8 cellular contexts compared by ENCODE assay signal in genomic region chr19:35748106-35749020, GRCh38. TPM values are rescaled to one million over a fixed set of nuclear protein-coding genes. Genes with fewer than 3 reads are reported as not detected.
A peak's percentile ranks its signal among the peaks of the same experiment; 100 is the strongest.
DNase-seq lines count a peak whose midpoint lies in the region; ATAC-seq and TF ChIP-seq lines count a peak whose summit lies in the region.

Gene LIN37 (plus strand): TSS chr19:35748576. CDS start chr19:35748725, 149 bp downstream.

- WGBS in esophagus, 2 donors = 1% methylated on average over 45 of the region's 45 CpGs

- H3K36me3 ChIP-seq in esophagus (ENCODE audit: control insufficient read depth in 2 of 2, insufficient read depth in 2 of 2, low read length in 1 of 2) (peaks cover 3 to 16% of the 10 kb centered on the region in 2 donors), mucosa of stomach (ENCODE audit: control insufficient read depth, insufficient read depth, low read length) (peaks cover 9% of the 10 kb centered on the region)

- H3K4me1 ChIP-seq in esophagus (ENCODE audit: control insufficient read depth in 2 of 2, insufficient read depth in 2 of 2, low read length in 1 of 2) (peaks cover 3 to 4% of the 10 kb centered on the region in 2 donors), mucosa of stomach (ENCODE audit: control insufficient read depth, insufficient read depth, low read length) (peaks cover 31% of the 10 kb centered on the region)

- H3K9ac ChIP-seq in mucosa of stomach (ENCODE audit: low read length) = peak within 1 kb of the TSS; percentile 93

- peaks cover 2% of the 10 kb centered on the region for H3K36me3 Mint-ChIP-seq in activated T-cell treated with anti-CD3 and anti-CD28 coated beads, Interleukin-2, amount 50 U/mL, for 4 hours (ENCODE audit: insufficient read depth)

- H3K27me3 ChIP-seq in esophagus (ENCODE audit: control insufficient read depth in 1 of 2, insufficient read depth in 2 of 2, low read length in 2 of 2) = no peaks in the 10 kb centered on the region
- H3K27me3 ChIP-seq in mucosa of stomach (ENCODE audit: control insufficient read depth, insufficient read depth, low read length) = no peaks in the 10 kb centered on the region

- H3K9me3 Mint-ChIP-seq in activated T-cell treated with anti-CD3 and anti-CD28 coated beads, Interleukin-2, amount 50 U/mL, for 4 hours = no peaks in the 10 kb centered on the region

- no peaks in the 10 kb centered on the region for H3K27me3 Mint-ChIP-seq in activated T-cell treated with anti-CD3 and anti-CD28 coated beads, Interleukin-2, amount 50 U/mL, for 4 hours (ENCODE audit: low read depth)

- H3K27ac ChIP-seq in esophagus (ENCODE audit: low read depth in 2 of 2, low read length in 1 of 2) = peak within 1 kb of the TSS; percentile 66 to 81

- peak; percentile 53 for ATAC-seq in GM21717 (IDR thresholded peaks at IDR 0.05; ENCODE audit: unreplicated experiment)
- ATAC-seq in activated T-cell treated with anti-CD3 and anti-CD28 coated beads, Interleukin-2, amount 50 U/mL, for 4 hours = peak; percentile 77 to 79

- H3K4me1 Mint-ChIP-seq in activated T-cell treated with anti-CD3 and anti-CD28 coated beads, Interleukin-2, amount 50 U/mL, for 4 hours (ENCODE audit: low read depth) = peaks cover 44% of the 10 kb centered on the region

- DNase-seq in DMS153 treated with DMSO at 0.1 percent for 48 hours (lab: John Stamatoyannopoulos, UW; ENCODE audit: unreplicated experiment) (peak; percentile 89), KBM-7 (peak; percentile 99)
- DNase-seq in activated T-cell treated with anti-CD3 and anti-CD28 coated beads, Interleukin-2, amount 50 U/mL, for 4 hours = peak; percentile 96
- DNase-seq in stimulated activated CD8-positive, alpha-beta memory T cell treated with anti-CD3 and anti-CD28 coated beads, Interleukin-7, amount 100 ng/mL, for 1 hour (ENCODE audit: low read depth in 2 of 2) = peak; percentile 94 to 96

- H3K9me3 ChIP-seq in esophagus (ENCODE audit: control insufficient read depth in 2 of 2, insufficient read depth in 1 of 2, low read depth in 1 of 2, low read length in 1 of 2) (no peaks in the 10 kb centered on the region), mucosa of stomach (ENCODE audit: control insufficient read depth, low read length) (no peaks in the 10 kb centered on the region)

- H3K4me3 ChIP-seq in esophagus (ENCODE audit: low read depth in 1 of 2, low read length in 2 of 2) = peak within 1 kb of the TSS; percentile 65 to 78
- peak within 1 kb of the TSS; percentile 100 for H3K4me3 ChIP-seq in mucosa of stomach (ENCODE audit: low read length)

- H3K4me3 Mint-ChIP-seq in activated T-cell treated with anti-CD3 and anti-CD28 coated beads, Interleukin-2, amount 50 U/mL, for 4 hours = peak within 1 kb of the TSS; percentile 98

- in situ Hi-C loops in KBM-7 (cut with MboI; ENCODE audit: low pct_unique_long_range_greater_than_20kb, low sequenced_read_pairs) = no loop called here

TF ChIP-seq in PFSK-1, 5 proteins besides CTCF, POLR2A, EP300 and RAD21:
- TF ChIP-seq FOXP2 (optimal IDR thresholded peaks at IDR 0.05; ENCODE audit: borderline replicate concordance, extremely low read depth, extremely low read length, insufficient read depth) (no peak), POLR2AphosphoS5 (IDR thresholded peaks at IDR 0.05; ENCODE audit: low read depth, low read length) (peak; percentile 84), REST (IDR thresholded peaks at IDR 0.05; ENCODE audit: insufficient read depth in 1 of 2, low read depth in 2 of 2, low read length in 2 of 2) (no peak), TAF1 (IDR thresholded peaks at IDR 0.05; ENCODE audit: borderline replicate concordance, insufficient read depth, low read length) (0 out of 2 replicates have a peak, but pooled peaks have one; percentile 42), SIN3A (IDR thresholded peaks at IDR 0.05; ENCODE audit: borderline replicate concordance, insufficient read depth, low read length) (peak; percentile 71; the same call in 1 of the 2 replicates)
TF ChIP-seq in PFSK-1: peak in this region for 3.

RNA-seq across cellular contexts. Expression of gene LIN37, which starts in this region (rescaled TPM):
- polyA plus RNA-seq in PFSK-1 (2012; ENCODE audit: insufficient read length, low read depth) = 30.6 TPM
- total RNA-seq in activated T-cell treated with anti-CD3 and anti-CD28 coated beads, Interleukin-2, amount 50 U/mL, for 4 hours = 1 to 10 TPM; 5.8 to 6.4 (median 6.4) TPM
- polyA plus RNA-seq in esophagus = 10 to 100 TPM; 10.6 to 20.9 TPM

Comparison
In these comparisons a context has a peak if more than half of its experiments do, and no peak if none do; other contexts are left out.
1. Peak in every context shown above with its lines: DNase-seq, ATAC-seq, H3K4me3 ChIP-seq and H3K27ac ChIP-seq.